In the genomic region with DNA sequence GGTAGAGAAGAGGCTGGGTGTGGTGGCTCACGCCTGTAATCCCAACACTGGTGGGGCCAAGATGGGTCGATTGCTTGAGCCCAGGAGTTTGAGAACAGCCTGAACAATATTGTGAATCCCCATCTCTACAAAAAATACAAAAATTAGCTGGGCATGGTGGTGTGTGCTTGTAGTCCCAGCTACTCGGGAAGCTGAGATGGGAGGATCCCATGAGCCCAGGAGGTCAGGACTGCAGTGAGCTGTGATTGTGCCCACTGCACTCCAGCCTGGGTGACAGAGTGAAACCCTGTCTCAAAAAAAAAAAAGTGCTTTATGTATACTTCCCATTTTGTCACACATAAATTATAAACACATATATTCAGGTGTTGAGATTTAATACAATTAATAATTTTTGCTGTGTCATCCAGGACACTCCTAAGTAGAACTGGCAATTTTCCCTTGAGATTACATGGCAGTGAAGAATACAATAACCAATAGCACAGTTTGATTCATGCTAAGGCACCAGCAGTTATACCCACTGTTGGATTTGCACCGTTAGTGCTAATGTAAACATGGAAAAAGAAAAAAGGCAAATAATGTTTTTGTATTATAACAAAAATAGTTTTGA, we compare ENCODE assay signal across 25 cellular contexts. TPM values are rescaled to one million over a fixed set of nuclear protein-coding genes. Genes with fewer than 3 reads are reported as not detected.
"Had no signal": no experiment of that assay in that cellular context is flagged by ENCODE, and none has a peak within 500 bp of the region (broad histone marks: within the 10 kb centered on the region; RNA-seq: fewer than 3 reads in every experiment).

No MANE protein-coding gene starts in this region.

- H3K4me3 ChIP-seq: dorsolateral prefrontal cortex, lower lobe of right lung, pancreas, sigmoid colon, stomach, vagina had no signal

- DNase-seq: activated CD4-positive, alpha-beta T cell treated with anti-CD3 and anti-CD28 coated beads, Interleukin-2, amount 10 ng/mL, durations not matched to agents 24 days and 14 days; activated CD8-positive, alpha-beta T cell treated with anti-CD3 and anti-CD28 coated beads for 36 hours; activated naive CD4-positive, alpha-beta T cell treated with anti-CD3 and anti-CD28 coated beads for 36 hours; activated T-cell treated with anti-CD3 and anti-CD28 coated beads, Interleukin-2, amount 50 U/mL, for 4 hours; anterior cingulate cortex; caudate nucleus; dorsolateral prefrontal cortex; endodermal cell; foreskin melanocyte; glutamatergic neuron; hippocampal formation; islet precursor cell; left colon; lower lobe of right lung; natural killer cell; pancreas; sigmoid colon; stimulated activated CD4-positive, alpha-beta T cell treated with anti-CD3 and anti-CD28 coated beads, Interleukin-4, amount 100 ng/mL, for 24 hours; stomach; T1000; trophoblast cell had no signal

- H3K27ac ChIP-seq: dorsolateral prefrontal cortex, lower lobe of right lung, neutrophil, pancreas, sigmoid colon, stomach, vagina had no signal

- H3K4me1 ChIP-seq: lower lobe of right lung, pancreas, sigmoid colon, vagina had no signal

- H3K9me3 ChIP-seq: lower lobe of right lung, neutrophil, pancreas, sigmoid colon, stomach, vagina had no signal

- ATAC-seq: activated CD8-positive, alpha-beta T cell treated with anti-CD3 and anti-CD28 coated beads for 36 hours; activated T-cell treated with anti-CD3 and anti-CD28 coated beads, Interleukin-2, amount 50 U/mL, for 4 hours; left colon; lower lobe of right lung; natural killer cell; pancreas; stimulated activated effector memory CD8-positive, alpha-beta T cell treated with anti-CD3 and anti-CD28 coated beads, Interleukin-12 subunit alpha, Interleukin-12 subunit beta, amount 100 ng/mL, for 72 hours had no signal

- H3K36me3 ChIP-seq: lower lobe of right lung, neutrophil, pancreas, sigmoid colon, vagina had no signal

- H3K27me3 ChIP-seq: dorsolateral prefrontal cortex, neutrophil, pancreas, sigmoid colon, stomach, vagina had no signal

RNA-seq across cellular contexts. Expression of gene BNIPL, which starts 49.7 kb away (rescaled TPM):
- total RNA-seq: epithelial cell of proximal tubule had no signal
